8 cellular contexts compared by ENCODE assay signal in genomic region chr5:53681079-53681478, GRCh38.
"Had no signal": no experiment of that assay in that cellular context is flagged by ENCODE, and none has a peak within 500 bp of the region (broad histone marks: within the 10 kb centered on the region; RNA-seq: fewer than 3 reads in every experiment).

No MANE protein-coding gene starts in this region.

- ATAC-seq: GM12878 had no signal

- DNase-seq: GDM1, GF-D8 had no signal

- H3K4me3 ChIP-seq: GM12878 had no signal

- FAIRE-seq: G401.6, GM12878, GM12891, GM12892, GM18507, GM19239 had no signal
